32 cellular contexts compared by ENCODE assay signal in the genomic region with DNA sequence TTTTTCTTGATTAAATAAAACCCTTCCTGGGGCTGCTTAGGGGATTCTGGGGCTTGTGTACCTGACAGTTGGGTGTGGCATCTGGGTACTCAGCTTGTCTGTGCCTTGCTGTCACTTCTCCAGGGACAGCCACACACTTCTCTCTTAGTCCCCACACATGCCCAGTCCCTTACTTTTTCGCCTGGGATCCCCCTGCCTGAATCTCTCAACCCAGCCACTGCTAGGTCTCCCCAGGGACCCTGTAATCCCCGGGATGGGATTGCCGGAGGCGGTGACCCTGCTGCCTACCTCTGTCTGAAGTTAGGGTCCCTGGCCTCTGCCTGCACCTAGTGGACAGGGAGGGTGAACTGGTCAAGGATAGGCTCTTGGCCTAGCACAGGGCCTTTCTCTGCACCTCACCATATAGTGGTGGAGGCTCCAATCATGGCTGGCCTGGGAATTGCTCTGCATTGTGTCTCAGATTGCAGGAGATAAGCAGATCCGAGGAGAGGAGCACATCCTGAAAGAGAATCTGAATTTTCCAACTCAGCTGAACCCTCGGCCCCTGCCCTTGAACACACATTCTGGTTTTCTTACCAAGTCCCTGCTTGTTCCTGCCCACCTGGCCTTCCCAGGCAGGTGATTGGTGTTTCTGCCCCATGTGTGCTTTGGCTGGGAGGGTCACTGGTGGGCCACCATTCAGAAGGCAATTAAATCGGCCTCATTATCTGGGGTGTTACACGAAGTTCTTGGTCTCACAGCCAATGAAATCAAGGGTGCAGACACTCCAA. TPM values are rescaled to one million over a fixed set of nuclear protein-coding genes. Genes with fewer than 3 reads are reported as not detected.
"Had no signal": no experiment of that assay in that cellular context is flagged by ENCODE, and none has a peak within 500 bp of the region (broad histone marks: within the 10 kb centered on the region; RNA-seq: fewer than 3 reads in every experiment).

No MANE protein-coding gene starts in this region.

- H3K4me3 Mint-ChIP-seq: activated CD4-positive, alpha-beta memory T cell treated with anti-CD3 and anti-CD28 coated beads for 36 hours; activated CD4-positive, alpha-beta T cell treated with anti-CD3 and anti-CD28 coated beads for 36 hours; activated CD4-positive, alpha-beta T cell treated with anti-CD3 and anti-CD28 coated beads, Interleukin-2, amount 10 ng/mL, durations not matched to agents 24 days and 14 days; activated CD8-positive, alpha-beta memory T cell treated with anti-CD3 and anti-CD28 coated beads, Interleukin-2, amount 10 ng/mL, durations not matched to agents 7 days and 5 days; activated CD8-positive, alpha-beta T cell treated with anti-CD3 and anti-CD28 coated beads, Interleukin-2, amount 10 ng/mL, durations not matched to agents 7 days and 5 days; activated naive CD4-positive, alpha-beta T cell treated with anti-CD3 and anti-CD28 coated beads, Interleukin-2, amount 10 ng/mL, durations not matched to agents 7 days and 5 days; activated T-cell treated with anti-CD3 and anti-CD28 coated beads, Interleukin-2, amount 50 U/mL, for 24 hours; activated T-cell treated with anti-CD3 and anti-CD28 coated beads, Interleukin-2, amount 50 U/mL, for 72 hours; effector memory CD8-positive, alpha-beta T cell had no signal

- H3K4me3 ChIP-seq: adrenal gland, body of pancreas, gastrocnemius medialis, heart left ventricle had no signal

- H3K9me3 Mint-ChIP-seq: activated T-cell treated with anti-CD3 and anti-CD28 coated beads, Interleukin-2, amount 50 U/mL, for 24 hours had no signal

- DNase-seq: activated CD4-positive, alpha-beta memory T cell treated with anti-CD3 and anti-CD28 coated beads for 36 hours; activated CD4-positive, alpha-beta T cell treated with anti-CD3 and anti-CD28 coated beads for 36 hours; activated CD4-positive, alpha-beta T cell treated with anti-CD3 and anti-CD28 coated beads, Interleukin-2, amount 10 ng/mL, durations not matched to agents 24 days and 14 days; activated CD4-positive, CD25-positive, alpha-beta regulatory T cell; activated CD4-positive, CD25-positive, alpha-beta regulatory T cell treated with anti-CD3 and anti-CD28 coated beads, Interleukin-2, amount 50 U/mL, for 72 hours; activated CD8-positive, alpha-beta memory T cell treated with anti-CD3 and anti-CD28 coated beads, Interleukin-2, amount 10 ng/mL, durations not matched to agents 7 days and 5 days; activated CD8-positive, alpha-beta memory T cell treated with anti-CD3 and anti-CD28 coated beads, Interleukin-2, amount 50 U/mL, for 4 hours; activated CD8-positive, alpha-beta T cell treated with anti-CD3 and anti-CD28 coated beads, Interleukin-2, amount 10 ng/mL, durations not matched to agents 7 days and 5 days; activated gamma-delta T cell; activated naive CD4-positive, alpha-beta T cell; activated naive CD4-positive, alpha-beta T cell treated with anti-CD3 and anti-CD28 coated beads, Interleukin-2, amount 10 ng/mL, durations not matched to agents 7 days and 5 days; activated T-cell treated with anti-CD3 and anti-CD28 coated beads for 4 hours; activated T-cell treated with anti-CD3 and anti-CD28 coated beads, Interleukin-2, amount 50 U/mL, for 24 hours; activated T-cell treated with anti-CD3 and anti-CD28 coated beads, Interleukin-2, amount 50 U/mL, for 72 hours; adrenal gland; amygdala; aorta; body of pancreas; caudate nucleus; cortex of kidney; dermis blood vessel endothelial cell; effector CD4-positive, alpha-beta T cell; effector memory CD8-positive, alpha-beta T cell; foreskin fibroblast; gastrocnemius medialis; glutamatergic neuron; heart left ventricle; T-helper 2 cell had no signal

- H3K36me3 Mint-ChIP-seq: activated CD4-positive, alpha-beta memory T cell treated with anti-CD3 and anti-CD28 coated beads for 36 hours; activated naive CD4-positive, alpha-beta T cell treated with anti-CD3 and anti-CD28 coated beads, Interleukin-2, amount 10 ng/mL, durations not matched to agents 7 days and 5 days had no signal

- H3K27me3 ChIP-seq: body of pancreas had no signal

- ATAC-seq: activated CD4-positive, alpha-beta T cell treated with anti-CD3 and anti-CD28 coated beads for 36 hours; activated CD8-positive, alpha-beta memory T cell treated with anti-CD3 and anti-CD28 coated beads, Interleukin-2, amount 10 ng/mL, durations not matched to agents 7 days and 5 days; activated CD8-positive, alpha-beta T cell treated with anti-CD3 and anti-CD28 coated beads, Interleukin-2, amount 10 ng/mL, durations not matched to agents 7 days and 5 days; activated naive CD4-positive, alpha-beta T cell treated with anti-CD3 and anti-CD28 coated beads, Interleukin-2, amount 50 U/mL, for 72 hours; activated T-cell treated with anti-CD3 and anti-CD28 coated beads, Interleukin-2, amount 50 U/mL, for 72 hours; body of pancreas; effector memory CD8-positive, alpha-beta T cell; gastrocnemius medialis; heart left ventricle had no signal

- H3K4me1 ChIP-seq: adrenal gland, body of pancreas, gastrocnemius medialis had no signal

- H3K27ac ChIP-seq: adrenal gland, body of pancreas, epithelial cell of prostate, gastrocnemius medialis, heart left ventricle had no signal

- H3K27ac Mint-ChIP-seq: activated CD4-positive, alpha-beta memory T cell treated with anti-CD3 and anti-CD28 coated beads for 36 hours; activated CD4-positive, alpha-beta T cell treated with anti-CD3 and anti-CD28 coated beads for 36 hours; activated CD4-positive, alpha-beta T cell treated with anti-CD3 and anti-CD28 coated beads, Interleukin-2, amount 10 ng/mL, durations not matched to agents 24 days and 14 days; activated CD8-positive, alpha-beta memory T cell treated with anti-CD3 and anti-CD28 coated beads, Interleukin-2, amount 10 ng/mL, durations not matched to agents 7 days and 5 days; activated CD8-positive, alpha-beta T cell treated with anti-CD3 and anti-CD28 coated beads, Interleukin-2, amount 10 ng/mL, durations not matched to agents 7 days and 5 days; activated naive CD4-positive, alpha-beta T cell treated with anti-CD3 and anti-CD28 coated beads, Interleukin-2, amount 10 ng/mL, durations not matched to agents 7 days and 5 days; activated naive CD4-positive, alpha-beta T cell treated with anti-CD3 and anti-CD28 coated beads, Interleukin-2, amount 50 U/mL, for 72 hours; activated T-cell treated with anti-CD3 and anti-CD28 coated beads, Interleukin-2, amount 50 U/mL, for 24 hours; activated T-cell treated with anti-CD3 and anti-CD28 coated beads, Interleukin-2, amount 50 U/mL, for 72 hours; effector memory CD8-positive, alpha-beta T cell had no signal

- H3K27me3 Mint-ChIP-seq: activated CD4-positive, alpha-beta T cell treated with anti-CD3 and anti-CD28 coated beads, Interleukin-2, amount 10 ng/mL, durations not matched to agents 24 days and 14 days; activated CD8-positive, alpha-beta memory T cell treated with anti-CD3 and anti-CD28 coated beads, Interleukin-2, amount 10 ng/mL, durations not matched to agents 7 days and 5 days; activated naive CD4-positive, alpha-beta T cell treated with anti-CD3 and anti-CD28 coated beads, Interleukin-2, amount 10 ng/mL, durations not matched to agents 7 days and 5 days had no signal

- H3K4me1 Mint-ChIP-seq: activated CD4-positive, alpha-beta T cell treated with anti-CD3 and anti-CD28 coated beads for 36 hours; activated CD4-positive, alpha-beta T cell treated with anti-CD3 and anti-CD28 coated beads, Interleukin-2, amount 10 ng/mL, durations not matched to agents 24 days and 14 days; activated CD8-positive, alpha-beta memory T cell treated with anti-CD3 and anti-CD28 coated beads, Interleukin-2, amount 10 ng/mL, durations not matched to agents 7 days and 5 days; activated naive CD4-positive, alpha-beta T cell treated with anti-CD3 and anti-CD28 coated beads, Interleukin-2, amount 10 ng/mL, durations not matched to agents 7 days and 5 days had no signal

- H3K9me3 ChIP-seq: adrenal gland, body of pancreas, gastrocnemius medialis had no signal

- H3K36me3 ChIP-seq: adrenal gland, gastrocnemius medialis, heart left ventricle had no signal

RNA-seq across cellular contexts. Expression of a gene that starts 8.7 kb away (rescaled TPM):
- total RNA-seq: chondrocyte, endothelial cell of umbilical vein had no signal
